Comparison of ENCODE assay signal across 1 cellular context in the genomic region with DNA sequence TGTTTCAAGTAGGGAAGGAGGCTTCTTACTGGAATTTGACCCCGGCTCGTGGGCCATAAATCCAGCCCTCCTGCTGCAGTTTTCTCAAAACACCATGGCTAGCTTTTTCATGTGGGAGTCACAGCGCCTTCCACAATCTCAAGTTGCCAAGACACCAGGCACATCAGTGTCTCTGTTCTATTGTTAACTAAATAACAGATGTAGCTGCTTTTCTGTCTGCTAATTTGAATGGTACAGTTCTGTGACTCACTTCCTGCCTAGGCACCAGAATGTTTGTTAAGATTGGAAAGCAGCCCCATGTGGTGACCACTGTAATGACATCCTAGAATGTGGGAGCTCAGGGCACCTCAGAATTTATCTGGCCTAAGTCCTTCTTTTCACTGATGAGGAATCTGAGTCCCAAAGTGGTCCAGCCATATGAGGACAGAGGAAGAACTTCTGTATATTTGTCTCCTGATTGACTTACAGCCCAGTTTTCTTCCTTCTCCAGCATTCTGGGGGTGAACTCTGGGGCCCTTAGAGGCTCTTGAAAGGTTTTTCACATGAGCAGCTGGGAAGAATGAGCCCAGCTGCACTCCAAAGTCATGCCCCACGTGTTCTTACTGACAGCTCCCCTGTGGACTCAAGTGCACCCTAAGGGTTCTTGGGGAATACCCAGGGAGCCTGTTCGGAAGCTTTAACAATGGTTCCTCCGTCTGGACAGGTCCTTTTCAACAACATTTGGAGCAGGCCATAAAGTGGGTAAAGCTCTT.
TF ChIP-seq lines count a peak whose summit lies in the region.

No MANE protein-coding gene starts in this region.

TF ChIP-seq in HepG2, 621 proteins besides CTCF, POLR2A, EP300 and RAD21:
- TF ChIP-seq TAF15 (IDR thresholded peaks at IDR 0.05; ENCODE audit: low read depth, low read length, poor library complexity, severe bottlenecking), result no peak
- no peak for TF ChIP-seq ATF2 (CRISPR knock-in tag; IDR thresholded peaks at IDR 0.05)
- no peak for TF ChIP-seq MNT (IDR thresholded peaks at IDR 0.05)
